Comparison of ENCODE assay signal across 23 cellular contexts in the genomic region with DNA sequence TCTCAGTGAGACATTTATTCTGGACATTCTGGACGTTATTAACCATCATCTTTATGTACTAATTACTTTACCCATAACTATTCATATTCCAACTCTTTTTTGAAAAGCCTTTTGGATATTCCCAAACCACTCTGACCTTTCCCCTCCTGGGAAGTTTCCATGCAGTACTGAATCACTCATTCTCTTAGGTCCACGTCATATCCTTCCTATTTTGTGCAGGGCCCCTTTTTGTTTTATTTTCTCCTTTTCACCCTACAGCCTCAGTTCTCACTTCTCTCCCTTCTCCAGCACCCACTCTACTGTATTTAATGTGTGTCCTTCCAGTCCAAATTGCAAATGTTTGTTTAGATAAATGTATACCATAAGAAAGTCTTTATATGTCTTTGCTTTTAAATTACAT. TPM values are rescaled to one million over a fixed set of nuclear protein-coding genes. Genes with fewer than 3 reads are reported as not detected.
DNase-seq lines count a peak whose midpoint lies in the region; ATAC-seq and TF ChIP-seq lines count a peak whose summit lies in the region.
"Had no signal": no experiment of that assay in that cellular context is flagged by ENCODE, and none has a peak within 500 bp of the region (broad histone marks: within the 10 kb centered on the region; RNA-seq: fewer than 3 reads in every experiment).

No MANE protein-coding gene starts in this region.

- peaks cover 43% of the 10 kb centered on the region for H3K4me1 ChIP-seq in PC-3 (ENCODE audit: insufficient read depth, low read length)
- H3K4me1 ChIP-seq: parathyroid adenoma had no signal

- no peak overlapping the region; the same call in 1 of the 2 replicates for H2AFZ ChIP-seq in PC-3 (ENCODE audit: low read length)
- H2AFZ ChIP-seq: parathyroid adenoma had no signal

- peak overlapping the region; percentile 62 for H3K4me2 ChIP-seq in PC-3 (ENCODE audit: low read length)

- peak overlapping the region; percentile 61 for H3K27ac ChIP-seq in PC-3 (ENCODE audit: low read length)
- H3K27ac ChIP-seq: parathyroid adenoma, transverse colon had no signal

- H3K27me3 Mint-ChIP-seq in neural crest cell (ENCODE audit: low read depth): no peaks in the 10 kb centered on the region
- H3K27me3 Mint-ChIP-seq: activated CD4-positive, alpha-beta T cell treated with anti-CD3 and anti-CD28 coated beads, Interleukin-2, amount 10 ng/mL, durations not matched to agents 7 days and 5 days had no signal

- H3K36me3 Mint-ChIP-seq in neural crest cell (ENCODE audit: low read depth): no peaks in the 10 kb centered on the region
- H3K36me3 Mint-ChIP-seq: naive B cell had no signal

- CTCF ChIA-PET in PC-3 (lab: Charles Lee): no interaction called here

- H3K4me1 Mint-ChIP-seq in neural crest cell: peaks cover 11% of the 10 kb centered on the region
- H3K4me1 Mint-ChIP-seq: naive B cell had no signal

- 0 out of 2 replicates have a peak overlapping the region, but pooled peaks have one; percentile 17 for H3K4me3 ChIP-seq in PC-3 (ENCODE audit: low read length)
- H3K4me3 ChIP-seq: transverse colon had no signal

- BruUV-seq in PC-3 (replicated peaks; lab: Mats Ljungman, UMichigan): no TSS peak

- intact Hi-C loops in PC-3 (cut with micrococcal nuclease): no loop called here

- H3K4me3 Mint-ChIP-seq in neural crest cell: no peak overlapping the region
- H3K4me3 Mint-ChIP-seq: activated CD4-positive, alpha-beta T cell treated with anti-CD3 and anti-CD28 coated beads, Interleukin-2, amount 10 ng/mL, durations not matched to agents 7 days and 5 days; H9; naive B cell had no signal

- ATAC-seq in PC-3 (peak; percentile 54), HG03378 (IDR thresholded peaks at IDR 0.05; ENCODE audit: unreplicated experiment) (no peak)
- ATAC-seq: Panc1, sciatic nerve had no signal

- TF ChIP-seq CTCF in PC-3 (conservative IDR thresholded peaks at IDR 0.05; ENCODE audit: low read depth, low read length) (no peak), neural crest cell (conservative IDR thresholded peaks at IDR 0.05) (no peak)

- no peaks in the 10 kb centered on the region for H3K27me3 ChIP-seq in PC-3 (ENCODE audit: low read length)
- H3K27me3 ChIP-seq: transverse colon had no signal

- H4K20me1 ChIP-seq in PC-3 (ENCODE audit: low read length): no peaks in the 10 kb centered on the region

- no peaks in the 10 kb centered on the region for H3K79me2 ChIP-seq in PC-3 (ENCODE audit: low read length)
- H3K79me2 ChIP-seq: parathyroid adenoma had no signal

- POLR2A ChIA-PET in PC-3 (lab: Charles Lee; ENCODE audit: unreplicated experiment): no interaction called here

- peak; percentile 67 for DNase-seq in EL
- DNase-seq in PC-3: peak; percentile 61
- DNase-seq in dermis blood vessel endothelial cell: peak; percentile 80
- DNase-seq in neural crest cell (ENCODE audit: low read depth, low spot score): no peak
- DNase-seq in NCI-H69 (lab: John Stamatoyannopoulos, UW): no peak
- DNase-seq in activated CD8-positive, alpha-beta memory T cell treated with anti-CD3 and anti-CD28 coated beads, Interleukin-2, amount 50 U/mL, for 4 hours: no peak
- no peak for DNase-seq in cerebellar cortex (ENCODE audit: low spot score)
- DNase-seq: activated CD4-positive, alpha-beta T cell treated with anti-CD3 and anti-CD28 coated beads, Interleukin-2, amount 10 ng/mL, durations not matched to agents 7 days and 5 days; activated CD8-positive, alpha-beta memory T cell treated with anti-CD3 and anti-CD28 coated beads, Interleukin-2, amount 50 U/mL, for 48 hours; activated effector memory CD4-positive, alpha-beta T cell treated with anti-CD3 and anti-CD28 coated beads, Interleukin-2, amount 50 U/mL, for 16 hours; central memory CD4-positive, alpha-beta T cell; effector CD8-positive, alpha-beta T cell; GDM1; H9; mammary epithelial cell; MM.1S; naive B cell; stimulated activated naive CD4-positive, alpha-beta T cell treated with Interleukin-2 at 50 U/mL for 16 hours; transverse colon had no signal

- H3K9me3 ChIP-seq in PC-3 (ENCODE audit: low read length): no peaks in the 10 kb centered on the region
- H3K9me3 ChIP-seq: transverse colon had no signal

- no peaks in the 10 kb centered on the region for H3K9me2 ChIP-seq in PC-3 (replicated peaks; ENCODE audit: low read length)

- H3K27ac Mint-ChIP-seq in neural crest cell (ENCODE audit: unreplicated experiment): peak overlapping the region; percentile 69
- H3K27ac Mint-ChIP-seq: activated CD4-positive, alpha-beta T cell treated with anti-CD3 and anti-CD28 coated beads, Interleukin-2, amount 10 ng/mL, durations not matched to agents 7 days and 5 days; naive B cell had no signal

- H3K9ac ChIP-seq in PC-3 (ENCODE audit: low read length): peak overlapping the region; percentile 17; the same call in 1 of the 2 replicates
- H3K9ac ChIP-seq: parathyroid adenoma had no signal

- H3K36me3 ChIP-seq in PC-3 (ENCODE audit: low read depth, low read length): no peaks in the 10 kb centered on the region
- H3K36me3 ChIP-seq: transverse colon had no signal

- no peaks in the 10 kb centered on the region for H3F3A ChIP-seq in PC-3 (ENCODE audit: low read length, unreplicated experiment)

- no peaks in the 10 kb centered on the region for H3K9me3 Mint-ChIP-seq in neural crest cell
- H3K9me3 Mint-ChIP-seq: activated CD4-positive, alpha-beta T cell treated with anti-CD3 and anti-CD28 coated beads, Interleukin-2, amount 10 ng/mL, durations not matched to agents 7 days and 5 days; H9 had no signal

RNA-seq across cellular contexts. Expression of a gene that starts 16.4 kb away (rescaled TPM):
- total RNA-seq in PC-3 (2014; rRNA removed): 154 and 181 TPM in 2 replicates
- 208 and 350 TPM in 2 replicates for total RNA-seq in dermis blood vessel endothelial cell
- 175 and 176 TPM in 2 replicates for total RNA-seq in neural crest cell

Comparison
In these comparisons a context has a peak if more than half of its experiments do, and no peak if none do; other contexts are left out.
1. DNase-seq: peak in EL (single experiment), PC-3 (single experiment) and dermis blood vessel endothelial cell (single experiment); none in neural crest cell (single experiment), NCI-H69 (single experiment), activated CD8-positive, alpha-beta memory T cell treated with anti-CD3 and anti-CD28 coated beads, Interleukin-2, amount 50 U/mL, for 4 hours (single experiment) and cerebellar cortex (single experiment).